Comparison of ENCODE assay signal across 24 cellular contexts in genomic region chr22:49079743-49080500, GRCh38.
"Had no signal": no experiment of that assay in that cellular context is flagged by ENCODE, and none has a peak within 500 bp of the region (broad histone marks: within the 10 kb centered on the region; RNA-seq: fewer than 3 reads in every experiment).

No MANE protein-coding gene starts in this region.

- H3K36me3 Mint-ChIP-seq: immature natural killer cell; naive thymus-derived CD4-positive, alpha-beta T cell; neural progenitor cell had no signal

- H3K9ac ChIP-seq: neural progenitor cell had no signal

- H3K4me1 ChIP-seq: right lobe of liver, vagina had no signal

- H3K9me3 ChIP-seq: ovary, right lobe of liver, thoracic aorta, tibial nerve, vagina had no signal

- H3K27ac Mint-ChIP-seq: naive thymus-derived CD4-positive, alpha-beta T cell; nephron; neural progenitor cell; stimulated activated naive B cell treated with anti-CD40 and anti-IgM and Interleukin-4, amounts not matched to agents 10 μg/mL and 1 μg/mL and 100 μg/mL, for 72 hours; stimulated activated naive CD8-positive, alpha-beta T cell treated with anti-CD3 and anti-CD28 coated beads, Interleukin-15, Interleukin-2, amounts not matched to agents 100 ng/mL and 50 ng/mL, for 24 hours had no signal

- ATAC-seq: left lobe of liver; naive thymus-derived CD4-positive, alpha-beta T cell; right lobe of liver; stimulated activated naive B cell treated with anti-CD40 and anti-IgM and Interleukin-4, amounts not matched to agents 10 μg/mL and 1 μg/mL and 100 μg/mL, for 72 hours had no signal

- H3K27ac ChIP-seq: dorsolateral prefrontal cortex, neural progenitor cell, ovary, right lobe of liver, thoracic aorta, tibial nerve, vagina had no signal

- H3K27me3 ChIP-seq: neural progenitor cell, ovary, right lobe of liver, tibial nerve, vagina had no signal

- H3K4me1 Mint-ChIP-seq: immature natural killer cell; naive thymus-derived CD4-positive, alpha-beta T cell; nephron; neural progenitor cell; stimulated activated naive B cell treated with anti-CD40 and anti-IgM and Interleukin-4, amounts not matched to agents 10 μg/mL and 1 μg/mL and 100 μg/mL, for 72 hours had no signal

- H3K36me3 ChIP-seq: neural progenitor cell, ovary, right lobe of liver, thoracic aorta, tibial nerve, vagina had no signal

- DNase-seq: effector CD4-positive, alpha-beta T cell; hypothalamus; immature natural killer cell; islet precursor cell; mammary epithelial cell; mesendoderm; midbrain; naive thymus-derived CD4-positive, alpha-beta T cell; nucleus accumbens; ovary; retina; right lobe of liver; small intestine; stimulated activated CD4-positive, alpha-beta T cell treated with anti-CD3 and anti-CD28 coated beads, Interleukin-15, amount 100 ng/mL, for 24 hours; stimulated activated CD4-positive, alpha-beta T cell treated with anti-CD3 and anti-CD28 coated beads, Interleukin-2, amount 100 ng/mL, for 48 hours; stimulated activated naive B cell treated with anti-CD40 and anti-IgM and Interleukin-4, amounts not matched to agents 10 μg/mL and 1 μg/mL and 100 μg/mL, for 72 hours had no signal

- H3K4me2 ChIP-seq: neural progenitor cell had no signal

- H3K9me3 Mint-ChIP-seq: immature natural killer cell; naive thymus-derived CD4-positive, alpha-beta T cell; stimulated activated naive B cell treated with anti-CD40 and anti-IgM and Interleukin-4, amounts not matched to agents 10 μg/mL and 1 μg/mL and 100 μg/mL, for 72 hours; stimulated activated naive CD8-positive, alpha-beta T cell treated with anti-CD3 and anti-CD28 coated beads, Interleukin-15, Interleukin-2, amounts not matched to agents 100 ng/mL and 50 ng/mL, for 24 hours had no signal

- H3K4me3 ChIP-seq: dorsolateral prefrontal cortex, neural progenitor cell, ovary, right lobe of liver, thoracic aorta, tibial nerve, vagina had no signal

- H3K4me3 Mint-ChIP-seq: immature natural killer cell; naive thymus-derived CD4-positive, alpha-beta T cell; nephron; neural progenitor cell; stimulated activated naive B cell treated with anti-CD40 and anti-IgM and Interleukin-4, amounts not matched to agents 10 μg/mL and 1 μg/mL and 100 μg/mL, for 72 hours; stimulated activated naive CD8-positive, alpha-beta T cell treated with anti-CD3 and anti-CD28 coated beads, Interleukin-15, Interleukin-2, amounts not matched to agents 100 ng/mL and 50 ng/mL, for 24 hours had no signal

- H2AFZ ChIP-seq: neural progenitor cell had no signal

- H3K27me3 Mint-ChIP-seq: stimulated activated naive B cell treated with anti-CD40 and anti-IgM and Interleukin-4, amounts not matched to agents 10 μg/mL and 1 μg/mL and 100 μg/mL, for 72 hours; stimulated activated naive CD8-positive, alpha-beta T cell treated with anti-CD3 and anti-CD28 coated beads, Interleukin-15, Interleukin-2, amounts not matched to agents 100 ng/mL and 50 ng/mL, for 24 hours had no signal
